16 cellular contexts compared by ENCODE assay signal in the genomic region with DNA sequence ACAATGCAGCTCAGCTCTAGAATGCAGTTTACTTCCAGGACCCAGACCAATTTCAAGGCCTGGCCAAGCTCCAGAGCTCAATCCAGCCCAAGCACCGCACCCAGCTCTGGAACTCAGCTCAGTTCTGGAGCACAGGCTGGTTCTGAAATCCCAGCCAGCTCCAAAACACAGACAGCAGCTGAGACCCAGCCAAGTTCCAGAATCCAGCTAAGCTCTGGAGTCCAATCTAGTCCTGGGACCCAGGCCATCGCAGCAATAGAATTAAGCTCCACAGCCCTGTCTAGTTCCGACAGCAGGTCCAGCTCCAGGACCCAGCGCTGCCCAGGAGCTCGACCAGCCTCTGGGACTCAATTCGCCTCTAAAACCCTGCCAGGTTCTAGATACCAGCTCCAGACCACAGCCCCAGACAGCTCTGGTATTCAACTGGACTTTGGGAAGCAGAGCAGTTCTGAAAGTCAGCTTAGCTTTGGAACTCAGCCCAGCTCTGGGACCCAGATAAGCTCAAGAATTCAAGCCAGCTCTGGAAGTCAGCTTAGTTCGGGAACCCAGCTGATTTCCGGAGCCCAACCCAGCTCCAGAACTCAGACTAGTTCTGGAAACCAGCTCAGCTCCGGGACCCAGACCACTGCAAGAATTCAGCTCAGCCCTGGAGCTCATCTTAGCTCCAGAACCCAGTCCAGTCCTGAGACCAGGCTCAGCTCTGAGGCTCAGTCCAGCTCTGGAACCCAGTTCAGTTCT. TPM values are rescaled to one million over a fixed set of nuclear protein-coding genes. Genes with fewer than 3 reads are reported as not detected.
DNase-seq lines count a peak whose midpoint lies in the region; ATAC-seq and TF ChIP-seq lines count a peak whose summit lies in the region.
"Had no signal": no experiment of that assay in that cellular context is flagged by ENCODE, and none has a peak within 500 bp of the region (broad histone marks: within the 10 kb centered on the region; RNA-seq: fewer than 3 reads in every experiment).

No MANE protein-coding gene starts in this region.

- TF ChIP-seq CTCF in adrenal gland (IDR thresholded peaks at IDR 0.05) (no peak), coronary artery (IDR thresholded peaks at IDR 0.05) (no peak), tibial artery (IDR thresholded peaks at IDR 0.05) (no peak)

- H3K27me3 ChIP-seq in adrenal gland (no peaks in the 10 kb centered on the region), tibial artery (no peaks in the 10 kb centered on the region)

- no peaks in the 10 kb centered on the region for H3K4me1 ChIP-seq in adrenal gland (replicated peaks in 1 of 2)
- H3K4me1 ChIP-seq in tibial artery, result peaks cover 0 to 22% (median 2%) of the 10 kb centered on the region in 4 donors
- H3K4me1 ChIP-seq: BE2C had no signal

- H3K9me3 Mint-ChIP-seq in activated T-cell treated with anti-CD3 and anti-CD28 coated beads, Interleukin-2, amount 50 U/mL, for 4 hours, result no peaks in the 10 kb centered on the region
- H3K9me3 Mint-ChIP-seq: CD4-positive, alpha-beta T cell had no signal

- 17 to 82% (median 74%) methylated on average over 2 to 9 of the region's 9 CpGs for WGBS in adrenal gland, 4 donors

- no peaks in the 10 kb centered on the region for H3K27me3 Mint-ChIP-seq in activated T-cell treated with anti-CD3 and anti-CD28 coated beads, Interleukin-2, amount 50 U/mL, for 4 hours (ENCODE audit: low read depth)
- H3K27me3 Mint-ChIP-seq: CD4-positive, alpha-beta T cell had no signal

- no peaks in the 10 kb centered on the region for H3K36me3 Mint-ChIP-seq in activated T-cell treated with anti-CD3 and anti-CD28 coated beads, Interleukin-2, amount 50 U/mL, for 4 hours (ENCODE audit: insufficient read depth)

- H3K4me3 ChIP-seq in adrenal gland (no peak overlapping the region), coronary artery (no peak overlapping the region), tibial artery (no peak overlapping the region)

- H3K9me3 ChIP-seq in adrenal gland (replicated peaks in 1 of 3) (no peaks in the 10 kb centered on the region), tibial artery (no peaks in the 10 kb centered on the region)
- H3K9me3 ChIP-seq: BE2C had no signal

- H3K4me1 Mint-ChIP-seq in activated T-cell treated with anti-CD3 and anti-CD28 coated beads, Interleukin-2, amount 50 U/mL, for 4 hours (ENCODE audit: low read depth), result no peaks in the 10 kb centered on the region

- peak overlapping the region in 1 of 5 donors; percentile 27 for H3K27ac ChIP-seq in adrenal gland
- H3K27ac ChIP-seq in coronary artery, result peak overlapping the region; percentile 24 to 81
- H3K27ac ChIP-seq in tibial artery, result peak overlapping the region; percentile 34 to 64
- H3K27ac ChIP-seq: HL-60 had no signal

- intact Hi-C loops in adrenal gland (cut with DNase I) (no loop called here), tibial artery (cut with DNase I; ENCODE audit: low total_unique reads) (no loop called here)

- no peak for TF ChIP-seq POLR2A in adrenal gland (IDR thresholded peaks at IDR 0.05)

- ATAC-seq in left lobe of liver (peak; percentile 88), HG02759 (IDR thresholded peaks at IDR 0.05; ENCODE audit: unreplicated experiment) (no peak), HG03097 (IDR thresholded peaks at IDR 0.05; ENCODE audit: low FRiP score, unreplicated experiment) (no peak)
- ATAC-seq in activated T-cell treated with anti-CD3 and anti-CD28 coated beads, Interleukin-2, amount 50 U/mL, for 4 hours, result no peak

- no peak overlapping the region for H3K4me3 Mint-ChIP-seq in activated T-cell treated with anti-CD3 and anti-CD28 coated beads, Interleukin-2, amount 50 U/mL, for 4 hours
- H3K4me3 Mint-ChIP-seq: CD4-positive, alpha-beta T cell had no signal

- DNase-seq in adrenal gland (peak in 4 of 7 donors; percentile 26 to 68 (median 56)), coronary artery (ENCODE audit: low spot score) (no peak), left lobe of liver (ENCODE audit: low spot score) (peak; percentile 61), tibial artery (peak in 1 of 2 donors; percentile 65)
- DNase-seq in activated T-cell treated with anti-CD3 and anti-CD28 coated beads, Interleukin-2, amount 50 U/mL, for 4 hours, result no peak
- DNase-seq: BE2C; CD4-positive, alpha-beta T cell; MV-4-11; NCI-H1417; NCI-H1930; NCI-H446; NCI-H69 had no signal

- H3K36me3 ChIP-seq in adrenal gland (replicated peaks in 1 of 2) (peaks cover 0 to 3% of the 10 kb centered on the region in 2 donors), tibial artery (peaks cover 36 to 43% (median 40%) of the 10 kb centered on the region in 3 donors)
- H3K36me3 ChIP-seq: BE2C had no signal

RNA-seq across cellular contexts. Expression of a gene that starts 6.8 kb away (rescaled TPM):
- total RNA-seq in adrenal gland (1 to 10 TPM; 2.0 to 5.9 (median 3.4) TPM), left lobe of liver (0.75 TPM)
- 1 to 10 TPM; 1.6 to 4.9 (median 2.6) TPM for polyA plus RNA-seq in adrenal gland
- total RNA-seq in activated T-cell treated with anti-CD3 and anti-CD28 coated beads, Interleukin-2, amount 50 U/mL, for 4 hours, result under 1 TPM; 0.23 to 0.40 (median 0.27) TPM
- total RNA-seq: OCI-LY7 had no signal

RNA-seq across cellular contexts. Expression of a gene that starts 14.6 kb away (rescaled TPM):
- 10 to 100 TPM in 7 of 8 donors, 1 to 10 TPM in 1; 8.9 to 25.5 (median 17.2) TPM for total RNA-seq in adrenal gland
- polyA plus RNA-seq in adrenal gland, result 1 to 10 TPM; 5.2 to 6.9 (median 6.2) TPM
- 4.4 TPM for total RNA-seq in left lobe of liver
- total RNA-seq in activated T-cell treated with anti-CD3 and anti-CD28 coated beads, Interleukin-2, amount 50 U/mL, for 4 hours, result under 1 TPM; 0.49 to 0.76 (median 0.66) TPM
- total RNA-seq: OCI-LY7 had no signal

RNA-seq across cellular contexts. Expression of a gene that starts 19.3 kb away (rescaled TPM):
- total RNA-seq in adrenal gland, result 100 to 1,000 TPM in 5 of 8 donors, 10 to 100 TPM in 3; 49.3 to 137 (median 105) TPM
- polyA plus RNA-seq in adrenal gland, result 100 to 1,000 TPM in 1 of 3 donors, 10 to 100 TPM in 2; 18.1 to 178 (median 100.0) TPM
- 44.2 TPM for total RNA-seq in left lobe of liver
- total RNA-seq in activated T-cell treated with anti-CD3 and anti-CD28 coated beads, Interleukin-2, amount 50 U/mL, for 4 hours, result 10 to 100 TPM; 56.3 to 60.9 (median 59.3) TPM

RNA-seq across cellular contexts. Expression of a gene that starts 34.5 kb away (rescaled TPM):
- total RNA-seq in adrenal gland (10 to 100 TPM; 13.3 to 78.4 (median 23.2) TPM), left lobe of liver (12.5 TPM)
- 10 to 100 TPM in 2 of 3 donors, 1 to 10 TPM in 1; 5.0 to 39.0 (median 21.9) TPM for polyA plus RNA-seq in adrenal gland
- 10 to 100 TPM; 51.5 to 53.8 (median 52.6) TPM for total RNA-seq in activated T-cell treated with anti-CD3 and anti-CD28 coated beads, Interleukin-2, amount 50 U/mL, for 4 hours

RNA-seq across cellular contexts. Expression of a gene that starts 34.7 kb away (rescaled TPM):
- total RNA-seq in adrenal gland (100 to 1,000 TPM in 2 of 8 donors, 10 to 100 TPM in 6; 48.0 to 123 (median 66.9) TPM), left lobe of liver (33.9 TPM)
- 10 to 100 TPM; 18.5 to 89.3 (median 48.5) TPM for polyA plus RNA-seq in adrenal gland
- total RNA-seq in activated T-cell treated with anti-CD3 and anti-CD28 coated beads, Interleukin-2, amount 50 U/mL, for 4 hours, result 100 to 1,000 TPM in 2 of 3 donors, 10 to 100 TPM in 1; 94.6 to 148 (median 128) TPM

Comparison
In these comparisons a context has a peak if more than half of its experiments do, and no peak if none do; other contexts are left out.
1. DNase-seq: peak in adrenal gland (4 of 7) and left lobe of liver (single experiment); none in coronary artery (single experiment) and activated T-cell treated with anti-CD3 and anti-CD28 coated beads, Interleukin-2, amount 50 U/mL, for 4 hours (single experiment).